13 cellular contexts compared by ENCODE assay signal in genomic region chrX:72141372-72142004, GRCh38. TPM values are rescaled to one million over a fixed set of nuclear protein-coding genes. Genes with fewer than 3 reads are reported as not detected.
DNase-seq lines count a peak whose midpoint lies in the region; ATAC-seq and TF ChIP-seq lines count a peak whose summit lies in the region.
"Had no signal": no experiment of that assay in that cellular context is flagged by ENCODE, and none has a peak within 500 bp of the region (broad histone marks: within the 10 kb centered on the region; RNA-seq: fewer than 3 reads in every experiment).

No MANE protein-coding gene starts in this region.

- no peaks in the 10 kb centered on the region for H3K9me3 Mint-ChIP-seq in activated CD4-positive, alpha-beta T cell treated with anti-CD3 and anti-CD28 coated beads, Interleukin-2, amount 10 ng/mL, durations not matched to agents 24 days and 14 days

- peak; percentile 69 for ATAC-seq in GM21447 (IDR thresholded peaks at IDR 0.05; ENCODE audit: unreplicated experiment)
- peak; percentile 75 for ATAC-seq in HG03354 (IDR thresholded peaks at IDR 0.05; ENCODE audit: poor library complexity, severe bottlenecking, unreplicated experiment)
- ATAC-seq in HG03457 (IDR thresholded peaks at IDR 0.05; ENCODE audit: unreplicated experiment) = no peak

- DNase-seq in activated CD4-positive, alpha-beta T cell treated with anti-CD3 and anti-CD28 coated beads, Interleukin-2, amount 10 ng/mL, durations not matched to agents 24 days and 14 days = peak; percentile 76
- no peak for DNase-seq in activated CD4-positive, alpha-beta T cell treated with anti-CD3 and anti-CD28 coated beads for 4 hours
- peak; percentile 1 for DNase-seq in fibroblast of gingiva (ENCODE audit: low read depth)
- no peak for DNase-seq in brain microvascular endothelial cell
- no peak for DNase-seq in glomerular visceral epithelial cell (ENCODE audit: extremely low spot score)
- DNase-seq: activated T-cell treated with anti-CD3 and anti-CD28 coated beads for 4 hours, dermis blood vessel endothelial cell, NCI-H226 had no signal

- no peak overlapping the region for H3K27ac ChIP-seq in brain microvascular endothelial cell
- H3K27ac ChIP-seq: hepatocyte had no signal

- no peak overlapping the region for H3K4me3 ChIP-seq in brain microvascular endothelial cell (ENCODE audit: low read depth, low read length)
- H3K4me3 ChIP-seq: hepatocyte, smooth muscle cell had no signal

- peaks cover 28% of the 10 kb centered on the region for H3K27me3 Mint-ChIP-seq in activated CD4-positive, alpha-beta T cell treated with anti-CD3 and anti-CD28 coated beads, Interleukin-2, amount 10 ng/mL, durations not matched to agents 24 days and 14 days

- intact Hi-C loops in activated CD4-positive, alpha-beta T cell treated with anti-CD3 and anti-CD28 coated beads, Interleukin-2, amount 10 ng/mL, durations not matched to agents 24 days and 14 days (cut with micrococcal nuclease) = loop anchor here (5.0 kb wide), 2 partner anchors 41 to 124 kb away; partner anchors contain the start of gene PIN4

- H3K4me3 Mint-ChIP-seq in activated CD4-positive, alpha-beta T cell treated with anti-CD3 and anti-CD28 coated beads, Interleukin-2, amount 10 ng/mL, durations not matched to agents 24 days and 14 days = peak overlapping the region; percentile 50

- no peaks in the 10 kb centered on the region for H3K36me3 Mint-ChIP-seq in activated CD4-positive, alpha-beta T cell treated with anti-CD3 and anti-CD28 coated beads, Interleukin-2, amount 10 ng/mL, durations not matched to agents 24 days and 14 days (ENCODE audit: low read depth)

- no peak for TF ChIP-seq CTCF in brain microvascular endothelial cell (IDR thresholded peaks at IDR 0.05; ENCODE audit: low read depth, low read length, missing control alignments)

- no peaks in the 10 kb centered on the region for H3K36me3 ChIP-seq in brain microvascular endothelial cell (replicated peaks)

- no peak overlapping the region for H3K27ac Mint-ChIP-seq in activated CD4-positive, alpha-beta T cell treated with anti-CD3 and anti-CD28 coated beads, Interleukin-2, amount 10 ng/mL, durations not matched to agents 24 days and 14 days

- in situ Hi-C loops in brain microvascular endothelial cell (cut with HindIII; ENCODE audit: low pct_ligation_motif_present, low sequenced_read_pairs) = no loop called here

- H3K27me3 ChIP-seq in brain microvascular endothelial cell (replicated peaks) = peaks cover 5% of the 10 kb centered on the region
- H3K27me3 ChIP-seq: hepatocyte had no signal

- H3K4me1 Mint-ChIP-seq in activated CD4-positive, alpha-beta T cell treated with anti-CD3 and anti-CD28 coated beads, Interleukin-2, amount 10 ng/mL, durations not matched to agents 24 days and 14 days = peaks cover 19% of the 10 kb centered on the region

RNA-seq across cellular contexts. Expression of gene RTL5, which starts 9.8 kb away (rescaled TPM):
- total RNA-seq in activated CD4-positive, alpha-beta T cell treated with anti-CD3 and anti-CD28 coated beads, Interleukin-2, amount 10 ng/mL, durations not matched to agents 24 days and 14 days = 0.19 and 0.21 TPM in 2 replicates

RNA-seq across cellular contexts. Expression of gene PIN4, which starts 40.1 kb away (rescaled TPM):
- 10.8 and 11.3 TPM in 2 replicates for total RNA-seq in activated CD4-positive, alpha-beta T cell treated with anti-CD3 and anti-CD28 coated beads, Interleukin-2, amount 10 ng/mL, durations not matched to agents 24 days and 14 days

Comparison
In these comparisons a context has a peak if more than half of its experiments do, and no peak if none do; other contexts are left out.
1. DNase-seq: peak in activated CD4-positive, alpha-beta T cell treated with anti-CD3 and anti-CD28 coated beads, Interleukin-2, amount 10 ng/mL, durations not matched to agents 24 days and 14 days (single experiment) and fibroblast of gingiva (single experiment); none in activated CD4-positive, alpha-beta T cell treated with anti-CD3 and anti-CD28 coated beads for 4 hours (0 of 2), brain microvascular endothelial cell (single experiment) and glomerular visceral epithelial cell (single experiment).